Comparison of ENCODE assay signal across 8 cellular contexts in the genomic region with DNA sequence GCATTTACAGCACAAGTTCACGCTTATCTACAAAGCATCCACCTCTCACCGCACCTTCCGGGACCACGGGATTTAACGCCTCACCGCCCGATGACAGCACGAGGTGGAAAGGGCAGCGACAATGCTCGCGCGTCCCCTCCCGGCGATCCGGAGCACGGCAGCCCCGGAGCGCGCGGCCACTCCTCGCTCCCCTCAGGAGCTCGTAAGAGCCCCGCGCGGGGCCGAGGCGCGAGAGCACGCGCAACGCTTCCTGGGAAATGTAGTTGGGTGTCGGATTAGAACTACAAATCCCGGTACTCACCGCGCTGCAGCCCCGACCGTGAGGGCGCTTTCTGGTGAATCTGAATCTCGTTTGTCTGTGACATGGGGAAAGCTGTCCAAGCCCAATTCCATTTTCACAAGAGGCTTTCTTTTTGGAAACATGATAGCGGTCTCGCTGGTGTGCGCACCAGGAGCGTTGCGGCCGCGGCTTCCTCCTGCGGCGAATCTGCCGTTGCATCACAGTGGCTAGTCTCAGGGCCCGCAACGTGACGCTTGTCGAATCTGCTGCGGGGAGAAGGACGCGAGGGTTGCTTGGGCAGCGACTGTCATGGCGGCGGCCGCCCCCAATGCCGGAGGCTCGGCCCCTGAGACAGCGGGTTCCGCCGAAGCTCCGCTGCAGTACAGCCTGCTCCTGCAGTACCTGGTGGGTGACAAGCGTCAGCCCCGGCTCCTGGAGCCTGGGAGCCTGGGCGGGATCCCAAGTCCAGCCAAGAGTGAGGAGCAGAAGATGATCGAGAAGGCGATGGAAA. TPM values are rescaled to one million over a fixed set of nuclear protein-coding genes. Genes with fewer than 3 reads are reported as not detected.
DNase-seq lines count a peak whose midpoint lies in the region; ATAC-seq and TF ChIP-seq lines count a peak whose summit lies in the region.

TSS of gene TIMM22 (plus strand) at position 576 of the 791 bp plus-strand sequence. CDS start at position 590, 14 bp downstream.

- DNase-seq in C1 segment of cervical spinal cord (lab: John Stamatoyannopoulos, UW) (peak; percentile 79 to 99 (median 94)), NCI-H526 (lab: John Stamatoyannopoulos, UW) (peak; percentile 93 to 96), colonic mucosa (peak; percentile 93), left colon (peak; percentile 91 to 93)
- DNase-seq in activated CD4-positive, alpha-beta T cell treated with anti-CD3 and anti-CD28 coated beads for 48 hours, result peak; percentile 95
- peak; percentile 93 for DNase-seq in stimulated activated CD4-positive, alpha-beta T cell treated with anti-CD3 and anti-CD28 coated beads, Interleukin-1b, Interleukin-23, amount 100 ng/mL, for 48 hours

- no peaks in the 10 kb centered on the region for H3K36me3 ChIP-seq in colonic mucosa

- no peaks in the 10 kb centered on the region for H3K9me3 ChIP-seq in colonic mucosa

- TF ChIP-seq CTCF in colonic mucosa (IDR thresholded peaks at IDR 0.05), result peak; percentile 87

- intact Hi-C loops in colonic mucosa (cut with DNase I) (no loop called here), left colon (cut with DNase I, micrococcal nuclease) (no loop called here)

- H3K27me3 ChIP-seq in colonic mucosa, result no peaks in the 10 kb centered on the region

- peak; percentile 85 for ATAC-seq in GM19324 (IDR thresholded peaks at IDR 0.05; ENCODE audit: low FRiP score, unreplicated experiment)
- peak; percentile 70 for ATAC-seq in HG03469 (IDR thresholded peaks at IDR 0.05; ENCODE audit: unreplicated experiment)
- ATAC-seq in left colon, result peak; percentile 84

- H3K9ac ChIP-seq in colonic mucosa (ENCODE audit: low read depth in 2 of 2, low read length in 2 of 2), result peak within 1 kb of the TSS; percentile 96 to 99

- H3K4me3 ChIP-seq in colonic mucosa, result peak within 1 kb of the TSS; percentile 92

- no peaks in the 10 kb centered on the region for H3K4me1 ChIP-seq in colonic mucosa

- H3K27ac ChIP-seq in colonic mucosa, result peak within 1 kb of the TSS; percentile 76

RNA-seq across cellular contexts. Expression of gene TIMM22, which starts in this region (rescaled TPM):
- total RNA-seq in colonic mucosa, result 10 to 100 TPM in 1 of 2 donors, 1 to 10 TPM in 1; 8.3 to 12.8 TPM
- 1 to 10 TPM; 8.2 to 9.0 TPM for total RNA-seq in left colon

Comparison
In these comparisons a context has a peak if more than half of its experiments do, and no peak if none do; other contexts are left out.
1. Peak in every context shown above with its lines: DNase-seq, ATAC-seq, H3K4me3 ChIP-seq and H3K27ac ChIP-seq.